8 cellular contexts compared by ENCODE assay signal in the genomic region with DNA sequence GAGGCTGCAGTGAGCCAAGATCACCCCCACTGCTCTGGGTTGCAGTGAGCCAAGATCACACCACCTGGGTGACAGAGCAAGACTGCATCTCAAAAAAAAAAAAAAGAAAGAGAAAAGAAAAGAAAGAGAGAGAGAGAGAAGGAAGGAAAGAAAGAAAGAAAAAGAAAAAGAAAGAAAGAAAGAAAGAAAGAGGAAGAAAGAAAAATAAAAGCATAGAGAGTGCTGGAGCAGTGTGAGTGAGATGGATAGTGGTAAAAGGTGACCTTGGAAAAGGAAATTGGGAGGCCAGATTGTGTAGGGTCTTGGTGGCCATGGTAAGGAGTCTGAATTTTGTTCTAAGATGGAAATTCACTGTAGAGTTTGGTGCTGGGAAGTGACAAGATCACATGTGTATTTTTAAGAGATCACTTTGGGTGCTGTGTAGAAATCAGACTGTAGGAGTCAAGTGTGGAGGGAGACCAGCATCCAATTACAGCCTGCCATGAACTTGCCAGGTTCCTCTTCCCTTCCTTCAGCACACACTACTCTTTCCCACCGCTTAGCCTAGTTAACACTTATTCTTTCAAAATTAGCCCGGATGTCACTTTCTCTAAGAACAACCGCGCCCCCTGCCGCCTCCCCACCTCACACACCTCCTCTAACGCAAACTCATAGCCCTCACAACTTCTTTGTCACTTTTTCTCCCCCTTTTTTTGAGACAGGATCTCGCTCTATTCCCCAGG. TPM values are rescaled to one million over a fixed set of nuclear protein-coding genes. Genes with fewer than 3 reads are reported as not detected.
DNase-seq lines count a peak whose midpoint lies in the region; ATAC-seq, FAIRE-seq and TF ChIP-seq lines count a peak whose summit lies in the region.

No MANE protein-coding gene starts in this region.

- intact Hi-C loops in HepG2 (cut with micrococcal nuclease; ENCODE audit: unreplicated experiment) = loop anchor here (1.0 kb wide), 1 partner anchor 50 kb away; no protein-coding TSS in a partner anchor

- H3K9me3 ChIP-seq in HepG2 (ENCODE audit: low read length) = no peaks in the 10 kb centered on the region

- POLR2A ChIA-PET in HepG2 (lab: Yijun Ruan, JAX) = interaction anchor here (0.6 to 1.8 kb wide), 6 partner anchors 17 to 223 kb away, joined by 3 to 10 read pairs (median 4); partner anchors contain the start of genes CLK2 and KRTCAP2

- no peaks in the 10 kb centered on the region for H3K36me3 ChIP-seq in HepG2 (replicated peaks in 1 of 2; ENCODE audit: control insufficient read depth in 1 of 2, insufficient read depth in 2 of 2, low read length in 2 of 2)

- H3K79me2 ChIP-seq in HepG2 (ENCODE audit: insufficient read depth, low read length) = no peaks in the 10 kb centered on the region

- peaks cover 32% of the 10 kb centered on the region for H3K4me1 ChIP-seq in HepG2 (ENCODE audit: insufficient read depth, low read length)

- peak; percentile 59 for FAIRE-seq in HepG2 (lab: Jason Lieb, UNC)

- CTCF ChIA-PET in HepG2 (lab: Yijun Ruan, JAX; ENCODE audit: low intra/inter-chr PET ratio, low total read pairs) = interaction anchor here (1.9 to 2.0 kb wide), 2 partner anchors 20 to 50 kb away, joined by 6 to 12 read pairs; no protein-coding TSS in a partner anchor

- in situ Hi-C loops in HepG2 (cut with HindIII; ENCODE audit: extremely low pct_ligation_motif_present, low pct_unique_long_range_greater_than_20kb) = no loop called here

- no TSS peak for BruUV-seq in HepG2 (replicated peaks; lab: Mats Ljungman, UMichigan)

- H3K4me3 ChIP-seq in coronary artery = peak overlapping the region; percentile 73
- H3K4me3 ChIP-seq in HepG2 (replicated peaks in 1 of 3; ENCODE audit: insufficient read depth in 1 of 3, low read depth in 2 of 3, low read length in 3 of 3) = peak overlapping the region; percentile 67 to 69 (median 69)

- TF ChIP-seq POLR2A in HepG2 (IDR thresholded peaks at IDR 0.05; ENCODE audit: insufficient read depth in 1 of 2, low read depth in 2 of 2, low read length in 2 of 2) = no peak

- no peak for TF ChIP-seq RAD21 in HepG2 (CRISPR knock-in tag; IDR thresholded peaks at IDR 0.05)

- peak overlapping the region; percentile 83 for H3K4me2 ChIP-seq in HepG2 (ENCODE audit: low read depth, low read length)

- H3K9ac ChIP-seq in HepG2 (ENCODE audit: insufficient read depth, low read depth, low read length) = peak overlapping the region; percentile 72

- TF ChIP-seq EP300 in HepG2 (IDR thresholded peaks at IDR 0.05; ENCODE audit: low read depth in 2 of 2, low read length in 2 of 2) = no peak
- no peak for TF ChIP-seq EP300 in HepG2 (CRISPR knock-in tag; IDR thresholded peaks at IDR 0.05; ENCODE audit: borderline replicate concordance)

- no peaks in the 10 kb centered on the region for H4K20me1 ChIP-seq in HepG2 (ENCODE audit: insufficient read depth, low read length)

- WGBS in HepG2 (ENCODE audit: low lambda C conversion rate) = 3% methylated on average over 7 of the region's 7 CpGs

- no peaks in the 10 kb centered on the region for H3K27me3 ChIP-seq in HepG2 (ENCODE audit: control insufficient read depth in 1 of 2, insufficient read depth in 2 of 2, low read length in 2 of 2)

- peak; percentile 20 for TF ChIP-seq CTCF in coronary artery (IDR thresholded peaks at IDR 0.05)
- peak; percentile 72 for TF ChIP-seq CTCF in HepG2 (CRISPR knock-in tag; IDR thresholded peaks at IDR 0.05)

- DNase-seq in COLO668 (lab: John Stamatoyannopoulos, UW; ENCODE audit: unreplicated experiment) (peak; percentile 73), NCI-H510A (lab: John Stamatoyannopoulos, UW) (peak; percentile 53), coronary artery (ENCODE audit: low spot score) (peak; percentile 78), HepG2 (ENCODE audit: low spot score) (peak; percentile 60)
- DNase-seq in activated CD4-positive, alpha-beta T cell treated with anti-CD3 and anti-CD28 coated beads for 24 hours (ENCODE audit: low read depth in 2 of 2) = peak; percentile 69 to 92
- peak; percentile 72 for DNase-seq in stimulated activated CD4-positive, alpha-beta T cell treated with anti-CD3 and anti-CD28 coated beads, Interleukin-2, amount 100 ng/mL, for 4 hours (ENCODE audit: low read depth)

- peak; percentile 29 for ATAC-seq in HG03103 (IDR thresholded peaks at IDR 0.05; ENCODE audit: low read depth, unreplicated experiment)
- peak; percentile 56 for ATAC-seq in HepG2
- ATAC-seq in HG03469 (IDR thresholded peaks at IDR 0.05; ENCODE audit: unreplicated experiment) = no peak

- peak overlapping the region; percentile 4 for H2AFZ ChIP-seq in HepG2 (ENCODE audit: low read length)

- H3K27ac ChIP-seq in coronary artery = peak overlapping the region; percentile 60 to 89
- peak overlapping the region; percentile 66 for H3K27ac ChIP-seq in HepG2 (ENCODE audit: extremely low read length, insufficient read depth, low read length)

RNA-seq across cellular contexts. Expression of gene MTX1, which starts 17.9 kb away (rescaled TPM):
- 64.5 and 71.5 TPM in 2 replicates for total RNA-seq in HepG2 (2016; rRNA removed; fragmentation: Illumina TruSeq; extraction: Trizol)
- total RNA-seq in HepG2 (2016; cell fraction: cytosol; rRNA removed; fragmentation: Illumina TruSeq; extraction: Trizol; ENCODE audit: low read depth) = 20.6 and 22.4 TPM in 2 replicates
- total RNA-seq in HepG2 (2016; cell fraction: insoluble cytoplasmic fraction; rRNA removed; fragmentation: Illumina TruSeq; extraction: Trizol) = 65.0 and 76.3 TPM in 2 replicates
- 23.2 and 26.5 TPM in 2 replicates for total RNA-seq in HepG2 (2016; cell fraction: membrane; rRNA removed; fragmentation: Illumina TruSeq; extraction: Trizol)
- 35.2 and 36.8 TPM in 2 replicates for total RNA-seq in HepG2 (2016; cell fraction: nucleus; rRNA removed; fragmentation: Illumina TruSeq; extraction: Trizol)
- polyA plus RNA-seq in HepG2 (2011; rRNA removed) = 72.6 and 85.1 TPM in 2 replicates
- 61.1 and 90.3 TPM in 2 replicates for polyA plus RNA-seq in HepG2 (2011; cell fraction: cytosol; rRNA removed)
- 55.1 and 59.0 TPM in 2 replicates for polyA plus RNA-seq in HepG2 (2011; cell fraction: nucleus; rRNA removed)
- 37.3 and 38.1 TPM in 2 replicates for polyA plus RNA-seq in HepG2 (2012)
- polyA plus RNA-seq in HepG2 (2016; cell fraction: cytosol; fragmentation: Illumina TruSeq; extraction: Trizol; ENCODE audit: low read depth) = 25.0 and 25.6 TPM in 2 replicates
- 73.9 and 74.4 TPM in 2 replicates for polyA plus RNA-seq in HepG2 (2016; cell fraction: insoluble cytoplasmic fraction; fragmentation: Illumina TruSeq; extraction: Trizol; ENCODE audit: low read depth)
- 19.9 and 21.6 TPM in 2 replicates for polyA plus RNA-seq in HepG2 (2016; cell fraction: membrane; fragmentation: Illumina TruSeq; extraction: Trizol; ENCODE audit: low read depth)
- 49.3 and 57.4 TPM in 2 replicates for polyA plus RNA-seq in HepG2 (2016; cell fraction: nucleus; fragmentation: Illumina TruSeq; extraction: Trizol; ENCODE audit: insufficient read depth, low read depth)
- polyA minus RNA-seq in HepG2 (2011; rRNA and poly(A)+ RNA removed; ENCODE audit: low replicate concordance) = 129 and 176 TPM in 2 replicates
- 27.0 and 36.4 TPM in 2 replicates for polyA minus RNA-seq in HepG2 (2011; cell fraction: cytosol; rRNA and poly(A)+ RNA removed)
- polyA minus RNA-seq in HepG2 (2011; cell fraction: nucleus; rRNA and poly(A)+ RNA removed) = 23.9 and 27.6 TPM in 2 replicates

RNA-seq across cellular contexts. Expression of gene THBS3, which starts 18.7 kb away (rescaled TPM):
- 0.39 and 0.86 TPM in 2 replicates for total RNA-seq in HepG2 (2016; rRNA removed; fragmentation: Illumina TruSeq; extraction: Trizol)
- total RNA-seq in HepG2 (2016; cell fraction: cytosol; rRNA removed; fragmentation: Illumina TruSeq; extraction: Trizol; ENCODE audit: low read depth) = 0.30 TPM in 1 of 2 replicates, not detected in the other
- 0.77 and 0.95 TPM in 2 replicates for total RNA-seq in HepG2 (2016; cell fraction: insoluble cytoplasmic fraction; rRNA removed; fragmentation: Illumina TruSeq; extraction: Trizol)
- 0.22 and 0.45 TPM in 2 replicates for total RNA-seq in HepG2 (2016; cell fraction: membrane; rRNA removed; fragmentation: Illumina TruSeq; extraction: Trizol)
- 0.94 and 1.8 TPM in 2 replicates for total RNA-seq in HepG2 (2016; cell fraction: nucleus; rRNA removed; fragmentation: Illumina TruSeq; extraction: Trizol)
- 3.6 and 4.4 TPM in 2 replicates for polyA plus RNA-seq in HepG2 (2011; rRNA removed)
- polyA plus RNA-seq in HepG2 (2011; cell fraction: cytosol; rRNA removed) = 1.5 and 1.8 TPM in 2 replicates
- polyA plus RNA-seq in HepG2 (2011; cell fraction: nucleus; rRNA removed) = 19.9 and 26.8 TPM in 2 replicates
- polyA plus RNA-seq in HepG2 (2012) = 2.1 and 2.4 TPM in 2 replicates
- polyA plus RNA-seq in HepG2 (2016; cell fraction: cytosol; fragmentation: Illumina TruSeq; extraction: Trizol; ENCODE audit: low read depth) = 0.14 and 0.26 TPM in 2 replicates
- polyA plus RNA-seq in HepG2 (2016; cell fraction: insoluble cytoplasmic fraction; fragmentation: Illumina TruSeq; extraction: Trizol; ENCODE audit: low read depth) = 0.29 and 0.60 TPM in 2 replicates
- 0.10 and 0.31 TPM in 2 replicates for polyA plus RNA-seq in HepG2 (2016; cell fraction: membrane; fragmentation: Illumina TruSeq; extraction: Trizol; ENCODE audit: low read depth)
- 3.1 and 4.9 TPM in 2 replicates for polyA plus RNA-seq in HepG2 (2016; cell fraction: nucleus; fragmentation: Illumina TruSeq; extraction: Trizol; ENCODE audit: insufficient read depth, low read depth)
- polyA minus RNA-seq in HepG2 (2011; rRNA and poly(A)+ RNA removed; ENCODE audit: low replicate concordance) = 2.9 and 6.9 TPM in 2 replicates
- 1.4 and 1.5 TPM in 2 replicates for polyA minus RNA-seq in HepG2 (2011; cell fraction: cytosol; rRNA and poly(A)+ RNA removed)
- polyA minus RNA-seq in HepG2 (2011; cell fraction: nucleus; rRNA and poly(A)+ RNA removed) = 2.7 and 3.4 TPM in 2 replicates

RNA-seq across cellular contexts. Expression of gene ENTREP3, which starts 28.9 kb away (rescaled TPM):
- 4.1 and 6.2 TPM in 2 replicates for total RNA-seq in HepG2 (2016; rRNA removed; fragmentation: Illumina TruSeq; extraction: Trizol)
- 3.6 and 4.8 TPM in 2 replicates for total RNA-seq in HepG2 (2016; cell fraction: cytosol; rRNA removed; fragmentation: Illumina TruSeq; extraction: Trizol; ENCODE audit: low read depth)
- 3.2 and 5.5 TPM in 2 replicates for total RNA-seq in HepG2 (2016; cell fraction: insoluble cytoplasmic fraction; rRNA removed; fragmentation: Illumina TruSeq; extraction: Trizol)
- 12.9 and 13.0 TPM in 2 replicates for total RNA-seq in HepG2 (2016; cell fraction: membrane; rRNA removed; fragmentation: Illumina TruSeq; extraction: Trizol)
- 6.9 and 8.6 TPM in 2 replicates for total RNA-seq in HepG2 (2016; cell fraction: nucleus; rRNA removed; fragmentation: Illumina TruSeq; extraction: Trizol)
- polyA plus RNA-seq in HepG2 (2011; rRNA removed) = 9.9 and 11.9 TPM in 2 replicates
- polyA plus RNA-seq in HepG2 (2011; cell fraction: cytosol; rRNA removed) = 7.8 and 10.3 TPM in 2 replicates
- polyA plus RNA-seq in HepG2 (2011; cell fraction: nucleus; rRNA removed) = 18.3 and 21.0 TPM in 2 replicates
- 18.4 and 22.0 TPM in 2 replicates for polyA plus RNA-seq in HepG2 (2012)
- polyA plus RNA-seq in HepG2 (2016; cell fraction: cytosol; fragmentation: Illumina TruSeq; extraction: Trizol; ENCODE audit: low read depth) = 22.1 and 24.0 TPM in 2 replicates
- polyA plus RNA-seq in HepG2 (2016; cell fraction: insoluble cytoplasmic fraction; fragmentation: Illumina TruSeq; extraction: Trizol; ENCODE audit: low read depth) = 19.7 and 25.6 TPM in 2 replicates
- 49.9 and 57.1 TPM in 2 replicates for polyA plus RNA-seq in HepG2 (2016; cell fraction: membrane; fragmentation: Illumina TruSeq; extraction: Trizol; ENCODE audit: low read depth)
- polyA plus RNA-seq in HepG2 (2016; cell fraction: nucleus; fragmentation: Illumina TruSeq; extraction: Trizol; ENCODE audit: insufficient read depth, low read depth) = 28.1 and 33.5 TPM in 2 replicates
- 7.5 and 12.8 TPM in 2 replicates for polyA minus RNA-seq in HepG2 (2011; rRNA and poly(A)+ RNA removed; ENCODE audit: low replicate concordance)
- 8.1 and 9.3 TPM in 2 replicates for polyA minus RNA-seq in HepG2 (2011; cell fraction: cytosol; rRNA and poly(A)+ RNA removed)
- 3.7 and 4.4 TPM in 2 replicates for polyA minus RNA-seq in HepG2 (2011; cell fraction: nucleus; rRNA and poly(A)+ RNA removed)

RNA-seq across cellular contexts. Expression of gene SCAMP3, which starts 35.8 kb away (rescaled TPM):
- total RNA-seq in HepG2 (2016; rRNA removed; fragmentation: Illumina TruSeq; extraction: Trizol) = 27.0 and 46.8 TPM in 2 replicates
- total RNA-seq in HepG2 (2016; cell fraction: cytosol; rRNA removed; fragmentation: Illumina TruSeq; extraction: Trizol; ENCODE audit: low read depth) = 16.4 and 20.0 TPM in 2 replicates
- 29.6 and 44.4 TPM in 2 replicates for total RNA-seq in HepG2 (2016; cell fraction: insoluble cytoplasmic fraction; rRNA removed; fragmentation: Illumina TruSeq; extraction: Trizol)
- total RNA-seq in HepG2 (2016; cell fraction: membrane; rRNA removed; fragmentation: Illumina TruSeq; extraction: Trizol) = 22.9 and 28.4 TPM in 2 replicates
- total RNA-seq in HepG2 (2016; cell fraction: nucleus; rRNA removed; fragmentation: Illumina TruSeq; extraction: Trizol) = 37.1 and 38.5 TPM in 2 replicates
- 83.3 and 92.5 TPM in 2 replicates for polyA plus RNA-seq in HepG2 (2011; rRNA removed)
- polyA plus RNA-seq in HepG2 (2011; cell fraction: cytosol; rRNA removed) = 94.5 and 95.0 TPM in 2 replicates
- 74.3 and 75.6 TPM in 2 replicates for polyA plus RNA-seq in HepG2 (2011; cell fraction: nucleus; rRNA removed)
- polyA plus RNA-seq in HepG2 (2012) = 30.4 and 37.1 TPM in 2 replicates
- 28.3 and 28.6 TPM in 2 replicates for polyA plus RNA-seq in HepG2 (2016; cell fraction: cytosol; fragmentation: Illumina TruSeq; extraction: Trizol; ENCODE audit: low read depth)
- polyA plus RNA-seq in HepG2 (2016; cell fraction: insoluble cytoplasmic fraction; fragmentation: Illumina TruSeq; extraction: Trizol; ENCODE audit: low read depth) = 45.8 and 52.3 TPM in 2 replicates
- polyA plus RNA-seq in HepG2 (2016; cell fraction: membrane; fragmentation: Illumina TruSeq; extraction: Trizol; ENCODE audit: low read depth) = 37.1 and 38.2 TPM in 2 replicates
- 82.5 and 83.5 TPM in 2 replicates for polyA plus RNA-seq in HepG2 (2016; cell fraction: nucleus; fragmentation: Illumina TruSeq; extraction: Trizol; ENCODE audit: insufficient read depth, low read depth)
- polyA minus RNA-seq in HepG2 (2011; rRNA and poly(A)+ RNA removed; ENCODE audit: low replicate concordance) = 118 and 271 TPM in 2 replicates
- 33.3 and 39.4 TPM in 2 replicates for polyA minus RNA-seq in HepG2 (2011; cell fraction: cytosol; rRNA and poly(A)+ RNA removed)
- 16.9 and 21.4 TPM in 2 replicates for polyA minus RNA-seq in HepG2 (2011; cell fraction: nucleus; rRNA and poly(A)+ RNA removed)

RNA-seq across cellular contexts. Expression of gene CLK2, which starts 47.0 kb away (rescaled TPM):
- total RNA-seq in HepG2 (2016; rRNA removed; fragmentation: Illumina TruSeq; extraction: Trizol) = 10.1 and 20.1 TPM in 2 replicates
- total RNA-seq in HepG2 (2016; cell fraction: cytosol; rRNA removed; fragmentation: Illumina TruSeq; extraction: Trizol; ENCODE audit: low read depth) = 8.5 and 11.8 TPM in 2 replicates
- total RNA-seq in HepG2 (2016; cell fraction: insoluble cytoplasmic fraction; rRNA removed; fragmentation: Illumina TruSeq; extraction: Trizol) = 10.6 and 19.2 TPM in 2 replicates
- 9.3 and 12.0 TPM in 2 replicates for total RNA-seq in HepG2 (2016; cell fraction: membrane; rRNA removed; fragmentation: Illumina TruSeq; extraction: Trizol)
- 23.9 and 32.6 TPM in 2 replicates for total RNA-seq in HepG2 (2016; cell fraction: nucleus; rRNA removed; fragmentation: Illumina TruSeq; extraction: Trizol)
- 73.5 and 74.0 TPM in 2 replicates for polyA plus RNA-seq in HepG2 (2011; rRNA removed)
- 23.9 and 24.4 TPM in 2 replicates for polyA plus RNA-seq in HepG2 (2011; cell fraction: cytosol; rRNA removed)
- polyA plus RNA-seq in HepG2 (2011; cell fraction: nucleus; rRNA removed) = 317 and 392 TPM in 2 replicates
- polyA plus RNA-seq in HepG2 (2012) = 31.3 and 32.7 TPM in 2 replicates
- 3.0 and 3.3 TPM in 2 replicates for polyA plus RNA-seq in HepG2 (2016; cell fraction: cytosol; fragmentation: Illumina TruSeq; extraction: Trizol; ENCODE audit: low read depth)
- polyA plus RNA-seq in HepG2 (2016; cell fraction: insoluble cytoplasmic fraction; fragmentation: Illumina TruSeq; extraction: Trizol; ENCODE audit: low read depth) = 15.8 and 17.9 TPM in 2 replicates
- polyA plus RNA-seq in HepG2 (2016; cell fraction: membrane; fragmentation: Illumina TruSeq; extraction: Trizol; ENCODE audit: low read depth) = 7.6 TPM in 2 replicates
- polyA plus RNA-seq in HepG2 (2016; cell fraction: nucleus; fragmentation: Illumina TruSeq; extraction: Trizol; ENCODE audit: insufficient read depth, low read depth) = 110 and 120 TPM in 2 replicates
- polyA minus RNA-seq in HepG2 (2011; rRNA and poly(A)+ RNA removed; ENCODE audit: low replicate concordance) = 47.2 and 97.7 TPM in 2 replicates
- polyA minus RNA-seq in HepG2 (2011; cell fraction: cytosol; rRNA and poly(A)+ RNA removed) = 12.4 and 13.9 TPM in 2 replicates
- 94.1 and 94.6 TPM in 2 replicates for polyA minus RNA-seq in HepG2 (2011; cell fraction: nucleus; rRNA and poly(A)+ RNA removed)
